In the genomic region with DNA sequence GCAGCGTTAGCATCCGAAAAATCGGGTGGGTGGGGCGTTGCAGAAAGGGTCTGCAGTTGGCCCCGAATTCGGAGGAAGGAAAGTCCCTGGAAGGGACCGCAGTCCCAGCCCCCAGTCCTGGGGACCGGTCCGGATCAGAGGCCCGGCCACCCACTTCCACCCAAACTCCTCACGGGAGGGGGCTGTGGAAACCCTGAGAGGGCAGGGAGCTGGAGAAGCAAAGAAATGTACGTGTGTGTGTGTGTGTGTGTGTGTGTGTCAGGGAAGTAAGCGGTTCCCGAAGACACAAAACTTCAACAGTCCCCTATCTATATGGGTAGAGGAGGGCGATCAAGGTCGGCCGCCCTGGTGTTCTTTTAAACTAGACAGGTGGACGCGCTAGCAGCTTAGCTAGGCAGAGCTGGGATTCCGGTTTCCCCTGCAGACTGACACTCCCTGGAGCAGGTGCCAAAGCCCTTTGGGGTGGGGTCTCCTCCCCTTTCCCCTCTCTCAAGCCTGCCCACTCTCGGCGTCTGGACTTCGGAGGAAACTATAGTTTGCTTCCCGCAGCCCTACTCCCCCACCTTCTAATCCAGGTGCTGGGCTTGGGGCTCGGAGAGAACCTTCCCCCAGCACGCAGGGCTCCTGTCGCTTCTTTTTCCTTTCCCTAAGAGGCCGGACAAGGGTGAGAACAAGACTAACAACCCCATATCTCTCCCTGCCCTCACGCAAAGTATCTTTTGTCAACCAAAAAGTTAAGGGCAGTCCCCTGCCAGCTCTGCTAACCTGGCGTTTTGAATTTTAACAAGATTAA, we compare ENCODE assay signal across 14 cellular contexts.
DNase-seq lines count a peak whose midpoint lies in the region; ATAC-seq and TF ChIP-seq lines count a peak whose summit lies in the region.
"Had no signal": no experiment of that assay in that cellular context is flagged by ENCODE, and none has a peak within 500 bp of the region (broad histone marks: within the 10 kb centered on the region; RNA-seq: fewer than 3 reads in every experiment).

No MANE protein-coding gene starts in this region.

- H3K36me3 Mint-ChIP-seq in activated T-cell treated with anti-CD3 and anti-CD28 coated beads, Interleukin-2, amount 50 U/mL, for 24 hours (ENCODE audit: low read depth) = no peaks in the 10 kb centered on the region

- no peaks in the 10 kb centered on the region for H3K27me3 ChIP-seq in WERI-Rb-1 (ENCODE audit: insufficient read depth, low read depth, severe bottlenecking)

- H3K4me3 ChIP-seq in WERI-Rb-1 (ENCODE audit: low read depth, low read length) = no peak overlapping the region
- H3K4me3 ChIP-seq: body of pancreas, MG63 had no signal

- ATAC-seq in stimulated activated naive CD8-positive, alpha-beta T cell treated with anti-CD3 and anti-CD28 coated beads, Interleukin-15, amount 100 ng/mL, for 72 hours = no peak
- no peak for ATAC-seq in GM21619 (IDR thresholded peaks at IDR 0.05; ENCODE audit: unreplicated experiment)
- ATAC-seq: body of pancreas, left colon had no signal

- H3K9me3 ChIP-seq in WERI-Rb-1 (ENCODE audit: severe bottlenecking) = peaks cover 2% of the 10 kb centered on the region
- H3K9me3 ChIP-seq: MG63 had no signal

- peak overlapping the region; percentile 21 for H3K4me3 Mint-ChIP-seq in activated T-cell treated with anti-CD3 and anti-CD28 coated beads, Interleukin-2, amount 50 U/mL, for 24 hours
- peak overlapping the region; percentile 31 to 45 for H3K4me3 Mint-ChIP-seq in stimulated activated naive CD8-positive, alpha-beta T cell treated with anti-CD3 and anti-CD28 coated beads, Interleukin-15, amount 100 ng/mL, for 72 hours

- no peaks in the 10 kb centered on the region for H3K36me3 ChIP-seq in WERI-Rb-1
- H3K36me3 ChIP-seq: MG63 had no signal

- no peak overlapping the region for H3K27ac Mint-ChIP-seq in activated T-cell treated with anti-CD3 and anti-CD28 coated beads, Interleukin-2, amount 50 U/mL, for 24 hours
- H3K27ac Mint-ChIP-seq in stimulated activated naive CD8-positive, alpha-beta T cell treated with anti-CD3 and anti-CD28 coated beads, Interleukin-15, amount 100 ng/mL, for 72 hours = no peak overlapping the region
- H3K27ac Mint-ChIP-seq: nephron had no signal

- H3K4me1 Mint-ChIP-seq in activated T-cell treated with anti-CD3 and anti-CD28 coated beads, Interleukin-2, amount 50 U/mL, for 24 hours (ENCODE audit: low read depth) = peaks cover 28% of the 10 kb centered on the region
- H3K4me1 Mint-ChIP-seq in stimulated activated naive CD8-positive, alpha-beta T cell treated with anti-CD3 and anti-CD28 coated beads, Interleukin-15, amount 100 ng/mL, for 72 hours = peaks cover 36% of the 10 kb centered on the region

- peaks cover 17% of the 10 kb centered on the region for H3K9me3 Mint-ChIP-seq in activated T-cell treated with anti-CD3 and anti-CD28 coated beads, Interleukin-2, amount 50 U/mL, for 24 hours
- peaks cover 0 to 26% of the 10 kb centered on the region in 2 donors for H3K9me3 Mint-ChIP-seq in stimulated activated naive CD8-positive, alpha-beta T cell treated with anti-CD3 and anti-CD28 coated beads, Interleukin-15, amount 100 ng/mL, for 72 hours

- no peak for TF ChIP-seq CTCF in WERI-Rb-1 (IDR thresholded peaks at IDR 0.05; ENCODE audit: low read depth, low read length)

- H3K27me3 Mint-ChIP-seq in activated T-cell treated with anti-CD3 and anti-CD28 coated beads, Interleukin-2, amount 50 U/mL, for 24 hours = peaks cover 86% of the 10 kb centered on the region
- H3K27me3 Mint-ChIP-seq in stimulated activated naive CD8-positive, alpha-beta T cell treated with anti-CD3 and anti-CD28 coated beads, Interleukin-15, amount 100 ng/mL, for 72 hours = peaks cover 93% of the 10 kb centered on the region

- DNase-seq in activated T-cell treated with anti-CD3 and anti-CD28 coated beads, Interleukin-2, amount 50 U/mL, for 24 hours = no peak
- no peak for DNase-seq in activated T-cell treated with anti-CD3 and anti-CD28 coated beads for 4 hours
- DNase-seq in WERI-Rb-1 = peak; percentile 61
- peak; percentile 53 for DNase-seq in iPS-NIHi7 (ENCODE audit: extremely low spot score)
- no peak for DNase-seq in stimulated activated naive CD8-positive, alpha-beta T cell treated with anti-CD3 and anti-CD28 coated beads, Interleukin-15, amount 100 ng/mL, for 72 hours
- DNase-seq in NCI-H2029 treated with DMSO at 0.1 percent for 48 hours (lab: John Stamatoyannopoulos, UW) = no peak
- DNase-seq in AG20443 (ENCODE audit: low spot score) = no peak
- DNase-seq: activated CD8-positive, alpha-beta memory T cell treated with anti-CD3 and anti-CD28 coated beads for 24 hours; body of pancreas; left colon; MG63; stimulated activated naive CD4-positive, alpha-beta T cell treated with Interleukin-2 at 50 U/mL for 16 hours had no signal

- no peak overlapping the region for H3K27ac ChIP-seq in WERI-Rb-1
- H3K27ac ChIP-seq: body of pancreas had no signal

Comparison
In these comparisons a context has a peak if more than half of its experiments do, and no peak if none do; other contexts are left out.
1. DNase-seq: peak in WERI-Rb-1 (single experiment) and iPS-NIHi7 (single experiment); none in activated T-cell treated with anti-CD3 and anti-CD28 coated beads, Interleukin-2, amount 50 U/mL, for 24 hours (single experiment), activated T-cell treated with anti-CD3 and anti-CD28 coated beads for 4 hours (single experiment), stimulated activated naive CD8-positive, alpha-beta T cell treated with anti-CD3 and anti-CD28 coated beads, Interleukin-15, amount 100 ng/mL, for 72 hours (0 of 2), NCI-H2029 treated with DMSO at 0.1 percent for 48 hours (single experiment) and AG20443 (single experiment).